In the genomic region with DNA sequence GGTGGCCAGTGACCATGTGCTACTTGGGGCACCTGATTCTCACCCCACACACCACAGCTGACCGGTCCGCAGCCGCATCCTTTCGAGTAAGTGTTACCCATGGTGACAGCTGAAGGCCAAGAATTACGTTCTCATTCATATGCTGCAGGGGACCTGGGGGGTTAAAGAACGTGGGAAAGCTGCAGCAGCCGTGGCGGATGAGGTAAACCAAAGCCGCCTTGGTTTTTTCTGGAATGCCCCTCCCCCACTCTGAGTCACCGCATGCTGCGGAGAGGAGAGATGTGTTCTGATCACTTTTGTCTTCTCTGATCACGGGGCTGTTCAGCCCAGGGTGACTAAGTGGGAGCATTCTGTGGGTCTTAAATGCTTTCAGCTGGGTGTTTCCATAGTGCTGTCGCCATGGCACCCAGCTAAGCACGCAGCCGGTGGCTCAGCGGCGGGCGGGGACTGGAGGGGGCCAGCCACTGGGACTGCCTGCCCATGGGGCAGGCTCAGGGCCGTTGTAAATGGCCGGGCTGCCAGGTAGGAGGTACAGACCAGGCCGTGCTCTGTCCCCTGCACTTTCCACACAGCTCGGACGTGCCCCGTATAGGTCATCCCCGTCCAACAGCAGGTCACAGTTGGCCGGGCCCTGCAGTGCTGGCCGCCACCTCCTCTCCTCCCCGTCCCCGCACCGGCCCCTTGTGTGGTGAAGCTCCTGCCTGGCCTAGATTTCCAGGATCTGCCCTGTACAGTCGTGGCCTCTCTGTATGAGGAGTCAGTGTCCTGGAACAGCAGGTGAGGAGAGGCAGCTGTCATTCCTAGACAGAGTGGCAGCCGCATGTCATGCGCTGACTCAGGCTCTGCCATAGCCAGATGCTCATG, we compare ENCODE assay signal across 1 cellular context.
TF ChIP-seq lines count a peak whose summit lies in the region.

No MANE protein-coding gene starts in this region.

TF ChIP-seq in K562, 482 proteins besides CTCF, POLR2A, EP300 and RAD21 (continued from another document and continues in another):
- TF ChIP-seq, protein P1, sequence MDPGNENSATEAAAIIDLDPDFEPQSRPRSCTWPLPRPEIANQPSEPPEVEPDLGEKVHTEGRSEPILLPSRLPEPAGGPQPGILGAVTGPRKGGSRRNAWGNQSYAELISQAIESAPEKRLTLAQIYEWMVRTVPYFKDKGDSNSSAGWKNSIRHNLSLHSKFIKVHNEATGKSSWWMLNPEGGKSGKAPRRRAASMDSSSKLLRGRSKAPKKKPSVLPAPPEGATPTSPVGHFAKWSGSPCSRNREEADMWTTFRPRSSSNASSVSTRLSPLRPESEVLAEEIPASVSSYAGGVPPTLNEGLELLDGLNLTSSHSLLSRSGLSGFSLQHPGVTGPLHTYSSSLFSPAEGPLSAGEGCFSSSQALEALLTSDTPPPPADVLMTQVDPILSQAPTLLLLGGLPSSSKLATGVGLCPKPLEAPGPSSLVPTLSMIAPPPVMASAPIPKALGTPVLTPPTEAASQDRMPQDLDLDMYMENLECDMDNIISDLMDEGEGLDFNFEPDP (CRISPR knock-in tag; IDR thresholded peaks at IDR 0.05): no peak
- peak; percentile 71; the same call in 1 of the 2 replicates for TF ChIP-seq PHF21A (IDR thresholded peaks at IDR 0.05; ENCODE audit: borderline replicate concordance, low read depth)
- no peak; a peak in 1 of 4 replicates for TF ChIP-seq NONO (IDR thresholded peaks at IDR 0.05; ENCODE audit: low read depth in 2 of 2, low read length in 1 of 2)
- no peak for TF ChIP-seq KDM4B (IDR thresholded peaks at IDR 0.05; ENCODE audit: borderline replicate concordance in 2 of 2, low read depth in 1 of 2)
- TF ChIP-seq SREBF1 (IDR thresholded peaks at IDR 0.05; ENCODE audit: borderline replicate concordance, low read depth, low read length): no peak
- TF ChIP-seq, protein P2, sequence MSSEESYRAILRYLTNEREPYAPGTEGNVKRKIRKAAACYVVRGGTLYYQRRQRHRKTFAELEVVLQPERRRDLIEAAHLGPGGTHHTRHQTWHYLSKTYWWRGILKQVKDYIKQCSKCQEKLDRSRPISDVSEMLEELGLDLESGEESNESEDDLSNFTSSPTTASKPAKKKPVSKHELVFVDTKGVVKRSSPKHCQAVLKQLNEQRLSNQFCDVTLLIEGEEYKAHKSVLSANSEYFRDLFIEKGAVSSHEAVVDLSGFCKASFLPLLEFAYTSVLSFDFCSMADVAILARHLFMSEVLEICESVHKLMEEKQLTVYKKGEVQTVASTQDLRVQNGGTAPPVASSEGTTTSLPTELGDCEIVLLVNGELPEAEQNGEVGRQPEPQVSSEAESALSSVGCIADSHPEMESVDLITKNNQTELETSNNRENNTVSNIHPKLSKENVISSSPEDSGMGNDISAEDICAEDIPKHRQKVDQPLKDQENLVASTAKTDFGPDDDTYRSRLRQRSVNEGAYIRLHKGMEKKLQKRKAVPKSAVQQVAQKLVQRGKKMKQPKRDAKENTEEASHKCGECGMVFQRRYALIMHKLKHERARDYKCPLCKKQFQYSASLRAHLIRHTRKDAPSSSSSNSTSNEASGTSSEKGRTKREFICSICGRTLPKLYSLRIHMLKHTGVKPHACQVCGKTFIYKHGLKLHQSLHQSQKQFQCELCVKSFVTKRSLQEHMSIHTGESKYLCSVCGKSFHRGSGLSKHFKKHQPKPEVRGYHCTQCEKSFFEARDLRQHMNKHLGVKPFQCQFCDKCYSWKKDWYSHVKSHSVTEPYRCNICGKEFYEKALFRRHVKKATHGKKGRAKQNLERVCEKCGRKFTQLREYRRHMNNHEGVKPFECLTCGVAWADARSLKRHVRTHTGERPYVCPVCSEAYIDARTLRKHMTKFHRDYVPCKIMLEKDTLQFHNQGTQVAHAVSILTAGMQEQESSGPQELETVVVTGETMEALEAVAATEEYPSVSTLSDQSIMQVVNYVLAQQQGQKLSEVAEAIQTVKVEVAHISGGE (CRISPR knock-in tag; IDR thresholded peaks at IDR 0.05): no peak
- TF ChIP-seq CBX3 (IDR thresholded peaks at IDR 0.05; ENCODE audit: borderline replicate concordance in 1 of 2, low read length in 2 of 2): peak in 1 of 2 experiments; percentile 78; a peak in 2 of 3 replicates
- TF ChIP-seq, protein P3, sequence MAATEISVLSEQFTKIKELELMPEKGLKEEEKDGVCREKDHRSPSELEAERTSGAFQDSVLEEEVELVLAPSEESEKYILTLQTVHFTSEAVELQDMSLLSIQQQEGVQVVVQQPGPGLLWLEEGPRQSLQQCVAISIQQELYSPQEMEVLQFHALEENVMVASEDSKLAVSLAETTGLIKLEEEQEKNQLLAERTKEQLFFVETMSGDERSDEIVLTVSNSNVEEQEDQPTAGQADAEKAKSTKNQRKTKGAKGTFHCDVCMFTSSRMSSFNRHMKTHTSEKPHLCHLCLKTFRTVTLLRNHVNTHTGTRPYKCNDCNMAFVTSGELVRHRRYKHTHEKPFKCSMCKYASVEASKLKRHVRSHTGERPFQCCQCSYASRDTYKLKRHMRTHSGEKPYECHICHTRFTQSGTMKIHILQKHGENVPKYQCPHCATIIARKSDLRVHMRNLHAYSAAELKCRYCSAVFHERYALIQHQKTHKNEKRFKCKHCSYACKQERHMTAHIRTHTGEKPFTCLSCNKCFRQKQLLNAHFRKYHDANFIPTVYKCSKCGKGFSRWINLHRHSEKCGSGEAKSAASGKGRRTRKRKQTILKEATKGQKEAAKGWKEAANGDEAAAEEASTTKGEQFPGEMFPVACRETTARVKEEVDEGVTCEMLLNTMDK (IDR thresholded peaks at IDR 0.05; ENCODE audit: borderline replicate concordance, insufficient read depth, low read depth, low read length, poor library complexity, severe bottlenecking): no peak
- TF ChIP-seq, protein P4, sequence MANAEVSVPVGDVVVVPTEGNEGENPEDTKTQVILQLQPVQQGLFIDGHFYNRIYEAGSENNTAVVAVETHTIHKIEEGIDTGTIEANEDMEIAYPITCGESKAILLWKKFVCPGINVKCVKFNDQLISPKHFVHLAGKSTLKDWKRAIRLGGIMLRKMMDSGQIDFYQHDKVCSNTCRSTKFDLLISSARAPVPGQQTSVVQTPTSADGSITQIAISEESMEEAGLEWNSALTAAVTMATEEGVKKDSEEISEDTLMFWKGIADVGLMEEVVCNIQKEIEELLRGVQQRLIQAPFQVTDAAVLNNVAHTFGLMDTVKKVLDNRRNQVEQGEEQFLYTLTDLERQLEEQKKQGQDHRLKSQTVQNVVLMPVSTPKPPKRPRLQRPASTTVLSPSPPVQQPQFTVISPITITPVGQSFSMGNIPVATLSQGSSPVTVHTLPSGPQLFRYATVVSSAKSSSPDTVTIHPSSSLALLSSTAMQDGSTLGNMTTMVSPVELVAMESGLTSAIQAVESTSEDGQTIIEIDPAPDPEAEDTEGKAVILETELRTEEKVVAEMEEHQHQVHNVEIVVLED (CRISPR knock-in tag; IDR thresholded peaks at IDR 0.05): no peak
- no peak for TF ChIP-seq ZFP1 (CRISPR knock-in tag; IDR thresholded peaks at IDR 0.05)
- TF ChIP-seq ERF (CRISPR knock-in tag; IDR thresholded peaks at IDR 0.05): peak; percentile 53; the same call in 1 of the 2 replicates
- TF ChIP-seq ELF1 (tag; IDR thresholded peaks at IDR 0.05): no peak
- 0 out of 2 replicates have a peak, but pooled peaks have one; percentile 24 for TF ChIP-seq ETV1 (tag; conservative IDR thresholded peaks at IDR 0.05; ENCODE audit: low read depth)
- no peak for TF ChIP-seq KLF6 (CRISPR knock-in tag; IDR thresholded peaks at IDR 0.05; ENCODE audit: borderline replicate concordance)
- TF ChIP-seq LEF1 (IDR thresholded peaks at IDR 0.05): peak; percentile 95
- TF ChIP-seq BCOR (IDR thresholded peaks at IDR 0.05): peak; percentile 46; the same call in 1 of the 2 replicates
- no peak for TF ChIP-seq ZNF124 (CRISPR knock-in tag; IDR thresholded peaks at IDR 0.05)
- peak; percentile 34; the same call in 1 of the 2 replicates for TF ChIP-seq SP1 (CRISPR knock-in tag; IDR thresholded peaks at IDR 0.05)
- peak; percentile 58 for TF ChIP-seq CBFB (CRISPR knock-in tag; IDR thresholded peaks at IDR 0.05)
- peak; percentile 32; the same call in 1 of the 2 replicates for TF ChIP-seq ZKSCAN1 (IDR thresholded peaks at IDR 0.05; ENCODE audit: low read depth, low read length)
- TF ChIP-seq ZNF431 (CRISPR knock-in tag; IDR thresholded peaks at IDR 0.05): peak; percentile 41; the same call in 1 of the 2 replicates
- TF ChIP-seq PYGO2 (tag; IDR thresholded peaks at IDR 0.05): no peak
- no peak for TF ChIP-seq NFATC3 (IDR thresholded peaks at IDR 0.05)
- peak; percentile 100 for TF ChIP-seq FOSL1 (tag; conservative IDR thresholded peaks at IDR 0.05)
- no peak for TF ChIP-seq NFIX (CRISPR knock-in tag; IDR thresholded peaks at IDR 0.05; ENCODE audit: low read depth)
- TF ChIP-seq AFF1 (IDR thresholded peaks at IDR 0.05; ENCODE audit: low read depth in 1 of 2, partially characterized antibody in 2 of 2): peak in 1 of 2 experiments; percentile 57
- TF ChIP-seq, protein P5, sequence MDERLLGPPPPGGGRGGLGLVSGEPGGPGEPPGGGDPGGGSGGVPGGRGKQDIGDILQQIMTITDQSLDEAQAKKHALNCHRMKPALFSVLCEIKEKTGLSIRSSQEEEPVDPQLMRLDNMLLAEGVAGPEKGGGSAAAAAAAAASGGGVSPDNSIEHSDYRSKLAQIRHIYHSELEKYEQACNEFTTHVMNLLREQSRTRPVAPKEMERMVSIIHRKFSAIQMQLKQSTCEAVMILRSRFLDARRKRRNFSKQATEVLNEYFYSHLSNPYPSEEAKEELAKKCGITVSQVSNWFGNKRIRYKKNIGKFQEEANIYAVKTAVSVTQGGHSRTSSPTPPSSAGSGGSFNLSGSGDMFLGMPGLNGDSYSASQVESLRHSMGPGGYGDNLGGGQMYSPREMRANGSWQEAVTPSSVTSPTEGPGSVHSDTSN (CRISPR knock-in tag; IDR thresholded peaks at IDR 0.05; ENCODE audit: low read depth): no peak
- TF ChIP-seq, protein P5 (tag; conservative IDR thresholded peaks at IDR 0.05; ENCODE audit: low read depth): 0 out of 2 replicates have a peak, but pooled peaks have one; percentile 26
- TF ChIP-seq HNRNPH1 (optimal IDR thresholded peaks at IDR 0.05; ENCODE audit: low read depth, low read length): no peak
- TF ChIP-seq EHMT2 (IDR thresholded peaks at IDR 0.05): no peak
- TF ChIP-seq SRF (CRISPR knock-in tag; IDR thresholded peaks at IDR 0.05): peak in 1 of 2 experiments; percentile 52; a peak in 1 of 4 replicates
- no peak for TF ChIP-seq LARP7 (IDR thresholded peaks at IDR 0.05)
- no peak for TF ChIP-seq PCBP1 (IDR thresholded peaks at IDR 0.05; ENCODE audit: low read depth, low read length, poor library complexity, severe bottlenecking)
- peak; percentile 86 for TF ChIP-seq EP400 (IDR thresholded peaks at IDR 0.05)
- peak; percentile 51; the same call in 1 of the 2 replicates for TF ChIP-seq MBD2 (IDR thresholded peaks at IDR 0.05; ENCODE audit: borderline replicate concordance, low read depth)
